ENCODE assay signal across 8 cellular contexts in genomic region chr7:95772298-95772770, GRCh38.
DNase-seq lines count a peak whose midpoint lies in the region; ATAC-seq and TF ChIP-seq lines count a peak whose summit lies in the region.

Gene DYNC1I1 (plus strand): TSS chr7:95772554. CDS start chr7:95804730, 32,176 bp downstream.

- no peaks in the 10 kb centered on the region for H3K27me3 ChIP-seq in WERI-Rb-1 (ENCODE audit: insufficient read depth, low read depth, severe bottlenecking)

- ATAC-seq in GM18519 (IDR thresholded peaks at IDR 0.05; ENCODE audit: low FRiP score, unreplicated experiment): peak; percentile 93
- peak; percentile 88 for ATAC-seq in HG02943 (IDR thresholded peaks at IDR 0.05; ENCODE audit: low read depth, unreplicated experiment)

- H3K27ac ChIP-seq in WERI-Rb-1: peak within 1 kb of the TSS; percentile 44

- no peaks in the 10 kb centered on the region for H3K9me3 Mint-ChIP-seq in stimulated activated naive CD8-positive, alpha-beta T cell treated with anti-CD3 and anti-CD28 coated beads, Interleukin-15, Interleukin-2, amounts not matched to agents 100 ng/mL and 50 ng/mL, for 24 hours

- peak; percentile 16; the same call in 1 of the 2 replicates for TF ChIP-seq CTCF in WERI-Rb-1 (IDR thresholded peaks at IDR 0.05; ENCODE audit: low read depth, low read length)

- peak within 1 kb of the TSS; percentile 70 for H3K4me3 Mint-ChIP-seq in stimulated activated naive CD8-positive, alpha-beta T cell treated with anti-CD3 and anti-CD28 coated beads, Interleukin-15, Interleukin-2, amounts not matched to agents 100 ng/mL and 50 ng/mL, for 24 hours

- no peak for TF ChIP-seq POLR2A in erythroblast (IDR thresholded peaks at IDR 0.05; ENCODE audit: low read length)

- DNase-seq in AG08395 (ENCODE audit: low spot score) (peak; percentile 69), NCI-H146 treated with DMSO at 0.1 percent for 48 hours (lab: John Stamatoyannopoulos, UW; ENCODE audit: unreplicated experiment) (peak; percentile 64), WERI-Rb-1 (peak; percentile 92), erythroblast (lab: John Stamatoyannopoulos, UW) (peak; percentile 38 to 39), midbrain (lab: John Stamatoyannopoulos, UW) (peak; percentile 71)

- peaks cover 32% of the 10 kb centered on the region for H3K27me3 Mint-ChIP-seq in stimulated activated naive CD8-positive, alpha-beta T cell treated with anti-CD3 and anti-CD28 coated beads, Interleukin-15, Interleukin-2, amounts not matched to agents 100 ng/mL and 50 ng/mL, for 24 hours

- peaks cover 4% of the 10 kb centered on the region for H3K4me1 Mint-ChIP-seq in stimulated activated naive CD8-positive, alpha-beta T cell treated with anti-CD3 and anti-CD28 coated beads, Interleukin-15, Interleukin-2, amounts not matched to agents 100 ng/mL and 50 ng/mL, for 24 hours (ENCODE audit: low read depth)

- H3K9me3 ChIP-seq in WERI-Rb-1 (ENCODE audit: severe bottlenecking): no peaks in the 10 kb centered on the region

- H3K36me3 ChIP-seq in WERI-Rb-1: no peaks in the 10 kb centered on the region

- peak within 1 kb of the TSS; percentile 90 for H3K4me3 ChIP-seq in WERI-Rb-1 (ENCODE audit: low read depth, low read length)

- H3K36me3 Mint-ChIP-seq in stimulated activated naive CD8-positive, alpha-beta T cell treated with anti-CD3 and anti-CD28 coated beads, Interleukin-15, Interleukin-2, amounts not matched to agents 100 ng/mL and 50 ng/mL, for 24 hours (ENCODE audit: low read depth): no peaks in the 10 kb centered on the region

- H3K27ac Mint-ChIP-seq in stimulated activated naive CD8-positive, alpha-beta T cell treated with anti-CD3 and anti-CD28 coated beads, Interleukin-15, Interleukin-2, amounts not matched to agents 100 ng/mL and 50 ng/mL, for 24 hours: no peak within 1 kb of the TSS

Comparison
In these comparisons a context has a peak if more than half of its experiments do, and no peak if none do; other contexts are left out.
1. Peak in every context shown above with its lines: DNase-seq, ATAC-seq, H3K4me3 ChIP-seq and H3K27ac ChIP-seq.
2. DNase-seq: peak in every context shown above with its lines; median percentile 92 in WERI-Rb-1; 71 in midbrain; 69 in AG08395; 64 in NCI-H146 treated with DMSO at 0.1 percent for 48 hours; 38 in erythroblast.